Comparison of ENCODE assay signal across 17 cellular contexts in the genomic region with DNA sequence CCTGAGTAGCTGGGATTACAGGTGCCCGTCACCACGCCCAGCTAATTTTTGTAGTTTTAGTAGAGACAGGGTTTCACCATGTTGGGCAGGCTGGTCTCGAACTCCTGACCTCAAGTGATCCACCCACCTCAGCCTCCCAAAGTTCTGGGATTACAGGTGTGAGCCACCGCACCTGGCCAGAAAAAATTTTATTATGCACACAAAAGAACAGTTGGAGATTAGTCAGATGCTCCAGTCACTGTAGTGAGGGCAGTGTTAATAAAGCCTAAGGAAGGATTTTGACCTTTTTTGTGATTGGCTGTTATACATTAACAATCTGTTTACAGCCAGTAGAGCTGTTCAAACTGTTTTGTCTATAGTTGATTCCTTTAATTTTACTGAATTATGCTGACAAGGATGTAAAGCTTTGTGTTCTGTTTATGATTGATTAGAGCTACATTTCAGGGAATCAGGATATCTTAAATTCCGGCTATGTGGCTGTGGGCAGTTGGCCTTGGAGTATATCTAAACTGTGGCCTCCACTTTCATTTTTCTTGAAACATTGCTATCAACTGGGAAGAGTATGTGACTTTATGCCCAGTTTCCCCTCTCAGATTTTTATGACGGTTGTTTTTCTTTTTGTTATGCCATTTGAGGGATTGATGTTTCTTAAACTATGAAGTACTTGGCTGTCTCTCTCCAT. TPM values are rescaled to one million over a fixed set of nuclear protein-coding genes. Genes with fewer than 3 reads are reported as not detected.
A peak's percentile ranks its signal among the peaks of the same experiment; 100 is the strongest.
DNase-seq lines count a peak whose midpoint lies in the region; ATAC-seq and TF ChIP-seq lines count a peak whose summit lies in the region.
"Had no signal": no experiment of that assay in that cellular context is flagged by ENCODE, and none has a peak within 500 bp of the region (broad histone marks: within the 10 kb centered on the region; RNA-seq: fewer than 3 reads in every experiment).

No MANE protein-coding gene starts in this region.

- H3K27me3 ChIP-seq in IMR-90 (ENCODE audit: control insufficient read depth, insufficient read depth, low read length): no peaks in the 10 kb centered on the region
- no peaks in the 10 kb centered on the region for H3K27me3 ChIP-seq in left lung
- H3K27me3 ChIP-seq in BE2C: no peaks in the 10 kb centered on the region
- H3K27me3 ChIP-seq: heart right ventricle had no signal

- no peak for TF ChIP-seq POLR2A in IMR-90 (IDR thresholded peaks at IDR 0.05; ENCODE audit: low read depth, low read length)

- DNase-seq in IMR-90 (no peak), left lung (no peak), BE2C (no peak)
- no peak for DNase-seq in natural killer cell treated with Interleukin-12 subunit alpha and Interleukin-12 subunit beta and Interleukin-15 and Interleukin-18, amount 100 ng/mL, for 72 hours (ENCODE audit: low spot score)
- DNase-seq: activated CD4-positive, alpha-beta T cell treated with anti-CD3 and anti-CD28 coated beads for 48 hours; activated naive CD8-positive, alpha-beta T cell treated with anti-CD3 and anti-CD28 coated beads, Interleukin-2, amount 50 U/mL, for 24 hours; activated T-cell treated with anti-CD3 and anti-CD28 coated beads, Interleukin-2, amount 50 U/mL, for 4 hours; heart right ventricle; Karpas-422; NCI-H1694; NCI-H510A treated with DMSO at 0.1 percent for 48 hours; stimulated activated CD4-positive, alpha-beta T cell treated with anti-CD3 and anti-CD28 coated beads, Interleukin-4, amount 100 ng/mL, for 4 hours; stimulated activated naive CD4-positive, alpha-beta T cell; T-helper 2 cell had no signal

- H3K9me3 ChIP-seq in IMR-90 (ENCODE audit: control insufficient read depth, insufficient read depth, low read length) (no peaks in the 10 kb centered on the region), left lung (no peaks in the 10 kb centered on the region), BE2C (no peaks in the 10 kb centered on the region)
- H3K9me3 ChIP-seq: heart right ventricle had no signal

- intact Hi-C loops in IMR-90 (cut with micrococcal nuclease) (no loop called here), left lung (cut with DNase I) (no loop called here)

- peak overlapping the region; percentile 21; the same call in 1 of the 2 replicates for H4K5ac ChIP-seq in IMR-90 (ENCODE audit: low read depth, low read length)

- H3K56ac ChIP-seq in IMR-90 (ENCODE audit: extremely low read depth, insufficient read depth, low read length): peak overlapping the region; percentile 59

- WGBS in IMR-90 (ENCODE audit: extremely low coverage in 2 of 2, insufficient read length in 1 of 2), 2 experiments: no CpG with 5 or more reads among the region's 6 CpGs

- H3K14ac ChIP-seq in IMR-90 (replicated peaks; ENCODE audit: low read depth, low read length): peak overlapping the region; percentile 25; the same call in 1 of the 2 replicates

- H3K4me2 ChIP-seq in IMR-90 (ENCODE audit: low read depth, low read length): peak overlapping the region; percentile 34; the same call in 1 of the 2 replicates

- H3K18ac ChIP-seq in IMR-90 (ENCODE audit: low read depth, low read length): peak overlapping the region; percentile 19; the same call in 1 of the 2 replicates

- no peak overlapping the region for H3K4me3 ChIP-seq in IMR-90 (ENCODE audit: insufficient read depth, low read depth, low read length)
- no peak overlapping the region for H3K4me3 ChIP-seq in left lung
- no peak overlapping the region for H3K4me3 ChIP-seq in BE2C (ENCODE audit: low read depth, low read length)
- H3K4me3 ChIP-seq: heart right ventricle had no signal

- H3K27ac ChIP-seq in IMR-90 (ENCODE audit: insufficient read depth, low read length) (peak overlapping the region; percentile 83; the same call in 1 of the 2 replicates), left lung (no peak overlapping the region)
- H3K27ac ChIP-seq: heart right ventricle had no signal

- no peak overlapping the region for H3K9ac ChIP-seq in IMR-90 (ENCODE audit: low read depth, low read length)

- H2AFZ ChIP-seq in IMR-90 (replicated peaks; ENCODE audit: low read length, poor library complexity): no peak overlapping the region

- peaks cover under 1% of the 10 kb centered on the region for H3K9me1 ChIP-seq in IMR-90 (ENCODE audit: insufficient read depth, low read length)

- H2BK15ac ChIP-seq in IMR-90 (ENCODE audit: low read depth, low read length): peak overlapping the region; percentile 54; the same call in 2 of the 3 replicates

- H3K36me3 ChIP-seq in IMR-90 (ENCODE audit: control insufficient read depth, insufficient read depth, low read length) (no peaks in the 10 kb centered on the region), left lung (no peaks in the 10 kb centered on the region), BE2C (no peaks in the 10 kb centered on the region)

- no peaks in the 10 kb centered on the region for H3K27me3 Mint-ChIP-seq in natural killer cell treated with Interleukin-12 subunit alpha and Interleukin-12 subunit beta and Interleukin-15 and Interleukin-18, amount 100 ng/mL, for 72 hours
- H3K27me3 Mint-ChIP-seq: activated naive CD8-positive, alpha-beta T cell treated with anti-CD3 and anti-CD28 coated beads, Interleukin-2, amount 50 U/mL, for 24 hours had no signal

- H3K4me3 Mint-ChIP-seq in natural killer cell treated with Interleukin-12 subunit alpha and Interleukin-12 subunit beta and Interleukin-15 and Interleukin-18, amount 100 ng/mL, for 72 hours: no peak overlapping the region
- H3K4me3 Mint-ChIP-seq: activated naive CD8-positive, alpha-beta T cell treated with anti-CD3 and anti-CD28 coated beads, Interleukin-2, amount 50 U/mL, for 24 hours; activated T-cell treated with anti-CD3 and anti-CD28 coated beads, Interleukin-2, amount 50 U/mL, for 4 hours; nephron had no signal

- H2BK120ac ChIP-seq in IMR-90 (ENCODE audit: low read depth, low read length): peak overlapping the region; percentile 76

- H4K20me1 ChIP-seq in IMR-90 (ENCODE audit: insufficient read depth, low read length): no peaks in the 10 kb centered on the region; the same call in 1 of the 2 replicates

- H3K23ac ChIP-seq in IMR-90 (ENCODE audit: low read depth, low read length): peak overlapping the region; percentile 56; the same call in 1 of the 2 replicates

- POLR2A ChIA-PET in IMR-90 (lab: Charles Lee; ENCODE audit: unreplicated experiment): interaction anchor here (1.3 kb wide), 1 partner anchor 66 kb away, joined by 3 read pairs; no protein-coding TSS in a partner anchor

- TF ChIP-seq CTCF in IMR-90 (conservative IDR thresholded peaks at IDR 0.05; ENCODE audit: low read depth, low read length): no peak
- TF ChIP-seq CTCF in left lung (IDR thresholded peaks at IDR 0.05): no peak
- TF ChIP-seq CTCF in BE2C (IDR thresholded peaks at IDR 0.05; ENCODE audit: low read depth, low read length): no peak

- ATAC-seq in IMR-90 (ENCODE audit: low read depth) (peak; percentile 64), left lung (peak; percentile 33)
- no peak for ATAC-seq in natural killer cell treated with Interleukin-12 subunit alpha and Interleukin-12 subunit beta and Interleukin-15 and Interleukin-18, amount 100 ng/mL, for 72 hours
- ATAC-seq: activated naive CD8-positive, alpha-beta T cell treated with anti-CD3 and anti-CD28 coated beads, Interleukin-2, amount 50 U/mL, for 24 hours; activated T-cell treated with anti-CD3 and anti-CD28 coated beads, Interleukin-2, amount 50 U/mL, for 4 hours; heart right ventricle had no signal

- H3K4me1 ChIP-seq in IMR-90 (ENCODE audit: control insufficient read depth, insufficient read depth, low read length) (0 out of 2 replicates have a peak, but pooled peaks cover 3% of the 10 kb centered on the region), left lung (peaks cover 0 to 5% of the 10 kb centered on the region in 2 donors), BE2C (no peaks in the 10 kb centered on the region)
- H3K4me1 ChIP-seq: heart right ventricle had no signal

- peak overlapping the region; percentile 91 for H2BK5ac ChIP-seq in IMR-90 (ENCODE audit: low read depth, low read length, poor library complexity, severe bottlenecking)

- peak overlapping the region; percentile 21; the same call in 1 of the 2 replicates for H3K4ac ChIP-seq in IMR-90 (ENCODE audit: low read depth, low read length)

- CTCF ChIA-PET in IMR-90 (lab: Yijun Ruan, JAX): interaction anchor here (1.5 kb wide), 1 partner anchor 9 kb away, joined by 4 read pairs; no protein-coding TSS in a partner anchor

- peak overlapping the region; percentile 86 for H2BK20ac ChIP-seq in IMR-90 (ENCODE audit: low read depth, low read length)

- no peak for TF ChIP-seq RAD21 in IMR-90 (IDR thresholded peaks at IDR 0.05; ENCODE audit: low read length)

- peak overlapping the region; percentile 14 to 78; a peak in 2 of 4 replicates for H4K8ac ChIP-seq in IMR-90 (ENCODE audit: low read depth in 2 of 2, low read length in 2 of 2)

- H2AK9ac ChIP-seq in IMR-90 (replicated peaks; ENCODE audit: low read depth, low read length, poor library complexity): no peak overlapping the region

- no peak overlapping the region for H2AK5ac ChIP-seq in IMR-90 (ENCODE audit: low read depth, low read length)

- no peak overlapping the region for H3K27ac Mint-ChIP-seq in natural killer cell treated with Interleukin-12 subunit alpha and Interleukin-12 subunit beta and Interleukin-15 and Interleukin-18, amount 100 ng/mL, for 72 hours
- H3K27ac Mint-ChIP-seq: activated naive CD8-positive, alpha-beta T cell treated with anti-CD3 and anti-CD28 coated beads, Interleukin-2, amount 50 U/mL, for 24 hours; nephron had no signal

- no TSS peak for BruUV-seq in IMR-90 (replicated peaks; lab: Mats Ljungman, UMichigan)

- H3K4me1 Mint-ChIP-seq in natural killer cell treated with Interleukin-12 subunit alpha and Interleukin-12 subunit beta and Interleukin-15 and Interleukin-18, amount 100 ng/mL, for 72 hours (ENCODE audit: low read depth in 2 of 2): no peaks in the 10 kb centered on the region
- H3K4me1 Mint-ChIP-seq: activated naive CD8-positive, alpha-beta T cell treated with anti-CD3 and anti-CD28 coated beads, Interleukin-2, amount 50 U/mL, for 24 hours; nephron had no signal

- H3K9me3 Mint-ChIP-seq in natural killer cell treated with Interleukin-12 subunit alpha and Interleukin-12 subunit beta and Interleukin-15 and Interleukin-18, amount 100 ng/mL, for 72 hours: no peaks in the 10 kb centered on the region
- H3K9me3 Mint-ChIP-seq: activated naive CD8-positive, alpha-beta T cell treated with anti-CD3 and anti-CD28 coated beads, Interleukin-2, amount 50 U/mL, for 24 hours; activated T-cell treated with anti-CD3 and anti-CD28 coated beads, Interleukin-2, amount 50 U/mL, for 4 hours; nephron had no signal

- H3K36me3 Mint-ChIP-seq in natural killer cell treated with Interleukin-12 subunit alpha and Interleukin-12 subunit beta and Interleukin-15 and Interleukin-18, amount 100 ng/mL, for 72 hours: peaks cover 3% of the 10 kb centered on the region

- H3K79me1 ChIP-seq in IMR-90 (ENCODE audit: low read depth in 1 of 2, low read length in 2 of 2): peaks cover 6 to 11% of the 10 kb centered on the region in 2 experiments; a peak in 3 of 4 replicates

- H4K91ac ChIP-seq in IMR-90 (ENCODE audit: insufficient read depth, low read depth, low read length): peak overlapping the region; percentile 77

- in situ Hi-C loops in IMR-90 (cut with MboI; ENCODE audit: low sequenced_read_pairs): no loop called here

- dilution Hi-C loops in IMR-90 (cut with HindIII; ENCODE audit: low sequenced_read_pairs, unreplicated experiment): no loop called here

RNA-seq across cellular contexts. Expression of a gene that starts 9.9 kb away (rescaled TPM):
- total RNA-seq in IMR-90 (2012; rRNA removed): 8.1 and 8.6 TPM in 2 replicates
- 2.8 and 3.3 TPM in 2 replicates for polyA plus RNA-seq in IMR-90 (2012; rRNA removed)
- polyA plus RNA-seq in IMR-90 (2012; cell fraction: cytosol; rRNA removed): 1.6 and 2.3 TPM in 2 replicates
- 3.4 and 3.5 TPM in 2 replicates for polyA plus RNA-seq in IMR-90 (2012; cell fraction: nucleus; rRNA removed; ENCODE audit: low replicate concordance)
- total RNA-seq in left lung: 1 to 10 TPM; 3.5 to 4.5 TPM
- 1 to 10 TPM; 5.5 to 6.4 TPM for total RNA-seq in natural killer cell treated with Interleukin-12 subunit alpha and Interleukin-12 subunit beta and Interleukin-15 and Interleukin-18, amount 100 ng/mL, for 72 hours
- 4.9 TPM for polyA plus RNA-seq in BE2C (2012; ENCODE audit: insufficient read depth, insufficient read length, low read depth)

RNA-seq across cellular contexts. Expression of a gene that starts 10.1 kb away (rescaled TPM):
- total RNA-seq in IMR-90 (2012; rRNA removed) (27.8 and 29.8 TPM in 2 replicates), left lung (10 to 100 TPM; 23.8 to 28.7 TPM)
- 47.5 and 54.3 TPM in 2 replicates for polyA plus RNA-seq in IMR-90 (2012; rRNA removed)
- 52.2 and 67.2 TPM in 2 replicates for polyA plus RNA-seq in IMR-90 (2012; cell fraction: cytosol; rRNA removed)
- polyA plus RNA-seq in IMR-90 (2012; cell fraction: nucleus; rRNA removed; ENCODE audit: low replicate concordance): 51.7 and 74.1 TPM in 2 replicates
- total RNA-seq in natural killer cell treated with Interleukin-12 subunit alpha and Interleukin-12 subunit beta and Interleukin-15 and Interleukin-18, amount 100 ng/mL, for 72 hours: 10 to 100 TPM; 24.4 to 26.2 TPM
- 88.3 TPM for polyA plus RNA-seq in BE2C (2012; ENCODE audit: insufficient read depth, insufficient read length, low read depth)

RNA-seq across cellular contexts. Expression of a gene that starts 13.8 kb away (rescaled TPM):
- total RNA-seq in IMR-90 (2012; rRNA removed): 7.8 and 10.0 TPM in 2 replicates
- 4.2 and 4.6 TPM in 2 replicates for polyA plus RNA-seq in IMR-90 (2012; rRNA removed)
- 2.0 and 3.7 TPM in 2 replicates for polyA plus RNA-seq in IMR-90 (2012; cell fraction: cytosol; rRNA removed)
- 4.0 and 5.2 TPM in 2 replicates for polyA plus RNA-seq in IMR-90 (2012; cell fraction: nucleus; rRNA removed; ENCODE audit: low replicate concordance)
- total RNA-seq in left lung: 10 to 100 TPM in 1 of 2 donors, 1 to 10 TPM in 1; 9.9 to 10.2 TPM
- 1 to 10 TPM; 2.7 to 3.2 TPM for total RNA-seq in natural killer cell treated with Interleukin-12 subunit alpha and Interleukin-12 subunit beta and Interleukin-15 and Interleukin-18, amount 100 ng/mL, for 72 hours
- 15.0 TPM for polyA plus RNA-seq in BE2C (2012; ENCODE audit: insufficient read depth, insufficient read length, low read depth)

RNA-seq across cellular contexts. Expression of a gene that starts 20.2 kb away (rescaled TPM):
- total RNA-seq in IMR-90 (2012; rRNA removed) (0.18 TPM in 1 of 2 replicates, not detected in the other), left lung (under 1 TPM; 0.70 to 0.89 TPM)
- 0.36 and 1.0 TPM in 2 replicates for polyA plus RNA-seq in IMR-90 (2012; rRNA removed)
- polyA plus RNA-seq in IMR-90 (2012; cell fraction: cytosol; rRNA removed): 0.19 and 0.57 TPM in 2 replicates
- 2.2 and 4.8 TPM in 2 replicates for polyA plus RNA-seq in IMR-90 (2012; cell fraction: nucleus; rRNA removed; ENCODE audit: low replicate concordance)
- total RNA-seq in natural killer cell treated with Interleukin-12 subunit alpha and Interleukin-12 subunit beta and Interleukin-15 and Interleukin-18, amount 100 ng/mL, for 72 hours: 1 to 10 TPM in 1 of 2 donors, not detected in 1; 1.0 TPM
- 1.6 TPM for polyA plus RNA-seq in BE2C (2012; ENCODE audit: insufficient read depth, insufficient read length, low read depth)
- total RNA-seq: epithelial cell of proximal tubule, RPMI7951 had no signal

RNA-seq across cellular contexts. Expression of a gene that starts 23.7 kb away (rescaled TPM):
- total RNA-seq in IMR-90 (2012; rRNA removed) (0.56 and 1.1 TPM in 2 replicates), left lung (1 to 10 TPM; 4.0 to 4.3 TPM)
- 2.0 and 2.5 TPM in 2 replicates for polyA plus RNA-seq in IMR-90 (2012; rRNA removed)
- 1.2 and 3.0 TPM in 2 replicates for polyA plus RNA-seq in IMR-90 (2012; cell fraction: cytosol; rRNA removed)
- 9.3 and 17.2 TPM in 2 replicates for polyA plus RNA-seq in IMR-90 (2012; cell fraction: nucleus; rRNA removed; ENCODE audit: low replicate concordance)
- 1 to 10 TPM in 1 of 2 donors, under 1 TPM in 1; 0.29 to 1.9 TPM for total RNA-seq in natural killer cell treated with Interleukin-12 subunit alpha and Interleukin-12 subunit beta and Interleukin-15 and Interleukin-18, amount 100 ng/mL, for 72 hours
- 4.1 TPM for polyA plus RNA-seq in BE2C (2012; ENCODE audit: insufficient read depth, insufficient read length, low read depth)

Comparison
In these comparisons a context has a peak if more than half of its experiments do, and no peak if none do; other contexts are left out.
1. ATAC-seq: peak in IMR-90 (single experiment) and left lung (single experiment); none in natural killer cell treated with Interleukin-12 subunit alpha and Interleukin-12 subunit beta and Interleukin-15 and Interleukin-18, amount 100 ng/mL, for 72 hours (0 of 2).